21 cellular contexts compared by ENCODE assay signal in the genomic region with DNA sequence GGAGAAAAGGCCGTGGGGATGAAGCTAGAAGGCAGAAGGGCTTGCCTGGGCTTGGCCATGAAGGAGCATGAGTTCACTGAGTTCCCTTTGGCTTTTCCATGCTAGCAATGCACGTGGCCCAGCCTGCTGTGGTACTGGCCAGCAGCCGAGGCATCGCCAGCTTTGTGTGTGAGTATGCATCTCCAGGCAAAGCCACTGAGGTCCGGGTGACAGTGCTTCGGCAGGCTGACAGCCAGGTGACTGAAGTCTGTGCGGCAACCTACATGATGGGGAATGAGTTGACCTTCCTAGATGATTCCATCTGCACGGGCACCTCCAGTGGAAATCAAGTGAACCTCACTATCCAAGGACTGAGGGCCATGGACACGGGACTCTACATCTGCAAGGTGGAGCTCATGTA. TPM values are rescaled to one million over a fixed set of nuclear protein-coding genes. Genes with fewer than 3 reads are reported as not detected.
A peak's percentile ranks its signal among the peaks of the same experiment; 100 is the strongest.
DNase-seq lines count a peak whose midpoint lies in the region; ATAC-seq and TF ChIP-seq lines count a peak whose summit lies in the region.
"Had no signal": no experiment of that assay in that cellular context is flagged by ENCODE, and none has a peak within 500 bp of the region (broad histone marks: within the 10 kb centered on the region; RNA-seq: fewer than 3 reads in every experiment).

No MANE protein-coding gene starts in this region.

- no peak overlapping the region for H2AFZ ChIP-seq in PC-9

- CTCF ChIA-PET in activated CD8-positive, alpha-beta T cell treated with anti-CD3 and anti-CD28 coated beads for 36 hours (lab: Charles Lee): interaction anchor here (1.1 to 4.1 kb wide), 9 partner anchors 9 to 130 kb away, joined by 3 to 25 read pairs (median 7); no protein-coding TSS in a partner anchor
- CTCF ChIA-PET in PC-9 (lab: Charles Lee): no interaction called here

- H3K4me1 ChIP-seq in PC-9 (replicated peaks; ENCODE audit: insufficient read depth): no peaks in the 10 kb centered on the region
- H3K4me1 ChIP-seq: adrenal gland, gastrocnemius medialis had no signal

- H3K9me3 ChIP-seq in PC-9 (ENCODE audit: insufficient read depth, low read depth): no peaks in the 10 kb centered on the region
- H3K9me3 ChIP-seq: adrenal gland, gastrocnemius medialis had no signal

- no peak for ATAC-seq in activated CD8-positive, alpha-beta T cell treated with anti-CD3 and anti-CD28 coated beads for 36 hours
- ATAC-seq in central memory CD8-positive, alpha-beta T cell (replicated peaks; ENCODE audit: extremely low read depth, poor library complexity, severe bottlenecking): no peak
- ATAC-seq in GM19455 (IDR thresholded peaks at IDR 0.05; ENCODE audit: unreplicated experiment): no peak
- ATAC-seq: gastrocnemius medialis, HCT116 had no signal

- H3K27ac ChIP-seq in PC-9: no peak overlapping the region
- H3K27ac ChIP-seq: gastrocnemius medialis, HL-60 had no signal

- H3K27me3 ChIP-seq in PC-9 (ENCODE audit: insufficient read depth, low read depth): 0 out of 2 replicates have a peak, but pooled peaks cover 5% of the 10 kb centered on the region
- H3K27me3 ChIP-seq: adrenal gland, gastrocnemius medialis had no signal

- BruUV-seq in PC-9 (replicated peaks; lab: Mats Ljungman, UMichigan): no TSS peak

- POLR2A ChIA-PET in activated CD8-positive, alpha-beta T cell treated with anti-CD3 and anti-CD28 coated beads for 36 hours (lab: Charles Lee): interaction anchor here (0.7 to 14.2 kb wide), 26 partner anchors 9 to 162 kb away, joined by 3 to 237 read pairs (median 5); partner anchors contain the start of genes CD28 and ICOS
- POLR2A ChIA-PET in PC-9 (lab: Charles Lee; ENCODE audit: unreplicated experiment): no interaction called here

- H3K4me2 ChIP-seq in PC-9: no peak overlapping the region

- no peaks in the 10 kb centered on the region for H3F3A ChIP-seq in PC-9 (ENCODE audit: insufficient read depth, low read depth)

- peaks cover 86% of the 10 kb centered on the region for H3K4me1 Mint-ChIP-seq in activated CD8-positive, alpha-beta T cell treated with anti-CD3 and anti-CD28 coated beads for 36 hours (ENCODE audit: low read depth)
- H3K4me1 Mint-ChIP-seq in central memory CD8-positive, alpha-beta T cell: peaks cover 53% of the 10 kb centered on the region
- H3K4me1 Mint-ChIP-seq: nephron had no signal

- peaks cover 6% of the 10 kb centered on the region for H3K9me3 Mint-ChIP-seq in activated CD8-positive, alpha-beta T cell treated with anti-CD3 and anti-CD28 coated beads for 36 hours
- no peaks in the 10 kb centered on the region for H3K9me3 Mint-ChIP-seq in central memory CD8-positive, alpha-beta T cell
- H3K9me3 Mint-ChIP-seq: memory B cell had no signal

- H3K27ac Mint-ChIP-seq in activated CD8-positive, alpha-beta T cell treated with anti-CD3 and anti-CD28 coated beads for 36 hours: peak overlapping the region; percentile 97
- peak overlapping the region; percentile 86 for H3K27ac Mint-ChIP-seq in central memory CD8-positive, alpha-beta T cell (ENCODE audit: low read depth)
- H3K27ac Mint-ChIP-seq: memory B cell, nephron had no signal

- no peak for TF ChIP-seq CTCF in activated CD8-positive, alpha-beta T cell treated with anti-CD3 and anti-CD28 coated beads for 36 hours (IDR thresholded peaks at IDR 0.05)
- TF ChIP-seq CTCF in PC-9 (conservative IDR thresholded peaks at IDR 0.05): no peak

- no peaks in the 10 kb centered on the region for H3K27me3 Mint-ChIP-seq in activated CD8-positive, alpha-beta T cell treated with anti-CD3 and anti-CD28 coated beads for 36 hours
- no peaks in the 10 kb centered on the region for H3K27me3 Mint-ChIP-seq in central memory CD8-positive, alpha-beta T cell

- intact Hi-C loops in activated CD8-positive, alpha-beta T cell treated with anti-CD3 and anti-CD28 coated beads for 36 hours (cut with micrococcal nuclease): loop anchor here (2.0 kb wide), 1 partner anchor 40 kb away; no protein-coding TSS in a partner anchor
- intact Hi-C loops in PC-9 (cut with micrococcal nuclease; ENCODE audit: unreplicated experiment): no loop called here

- H3K36me3 Mint-ChIP-seq in activated CD8-positive, alpha-beta T cell treated with anti-CD3 and anti-CD28 coated beads for 36 hours (ENCODE audit: low read depth): peaks cover 69% of the 10 kb centered on the region
- H3K36me3 Mint-ChIP-seq in central memory CD8-positive, alpha-beta T cell (ENCODE audit: insufficient read depth): peaks cover 21% of the 10 kb centered on the region
- H3K36me3 Mint-ChIP-seq: memory B cell had no signal

- no peaks in the 10 kb centered on the region for H4K20me1 ChIP-seq in PC-9 (ENCODE audit: insufficient read depth)

- peak overlapping the region; percentile 81 for H3K4me3 Mint-ChIP-seq in activated CD8-positive, alpha-beta T cell treated with anti-CD3 and anti-CD28 coated beads for 36 hours
- H3K4me3 Mint-ChIP-seq in central memory CD8-positive, alpha-beta T cell: peak overlapping the region; percentile 65
- H3K4me3 Mint-ChIP-seq: memory B cell, nephron had no signal

- peak; percentile 38 to 51 for DNase-seq in stimulated activated CD4-positive, alpha-beta T cell treated with anti-CD3 and anti-CD28 coated beads, Interleukin-2, amount 100 ng/mL, for 24 hours
- DNase-seq in stimulated activated CD4-positive, alpha-beta T cell treated with anti-CD3 and anti-CD28 coated beads, Interleukin-4, amount 100 ng/mL, for 4 hours: no peak
- DNase-seq in activated CD8-positive, alpha-beta T cell treated with anti-CD3 and anti-CD28 coated beads for 36 hours: peak; percentile 26
- no peak for DNase-seq in central memory CD8-positive, alpha-beta T cell (ENCODE audit: low spot score in 2 of 2)
- DNase-seq in superior temporal gyrus (ENCODE audit: extremely low spot score) (no peak), PC-9 (no peak)
- DNase-seq: adrenal gland, gastrocnemius medialis, kidney glomerular epithelial cell, NCI-H187 treated with DMSO at 0.1 percent for 48 hours, NCI-H510A, posterior cingulate gyrus, Right ventricle myocardium superior, small intestine had no signal

- H3K9me2 ChIP-seq in PC-9 (ENCODE audit: insufficient read depth): no peaks in the 10 kb centered on the region

- H3K79me2 ChIP-seq in PC-9 (ENCODE audit: low read depth): no peaks in the 10 kb centered on the region

- H3K4me3 ChIP-seq in PC-9: no peak overlapping the region
- H3K4me3 ChIP-seq: adrenal gland, gastrocnemius medialis had no signal

- no peaks in the 10 kb centered on the region for H3K36me3 ChIP-seq in PC-9 (ENCODE audit: low read depth)
- H3K36me3 ChIP-seq: adrenal gland, gastrocnemius medialis had no signal

RNA-seq across cellular contexts. Expression of gene CTLA4, which starts 2.9 kb away (rescaled TPM):
- total RNA-seq in activated CD8-positive, alpha-beta T cell treated with anti-CD3 and anti-CD28 coated beads for 36 hours: 10 to 100 TPM; 28.7 to 30.7 TPM
- not detected in 2 replicates for total RNA-seq in PC-9 (2021)
- total RNA-seq: bronchial epithelial cell, epithelial cell of proximal tubule, gastrocnemius medialis had no signal

Comparison
In these comparisons a context has a peak if more than half of its experiments do, and no peak if none do; other contexts are left out.
1. DNase-seq: peak in stimulated activated CD4-positive, alpha-beta T cell treated with anti-CD3 and anti-CD28 coated beads, Interleukin-2, amount 100 ng/mL, for 24 hours (2 of 2) and activated CD8-positive, alpha-beta T cell treated with anti-CD3 and anti-CD28 coated beads for 36 hours (single experiment); none in stimulated activated CD4-positive, alpha-beta T cell treated with anti-CD3 and anti-CD28 coated beads, Interleukin-4, amount 100 ng/mL, for 4 hours (0 of 2), central memory CD8-positive, alpha-beta T cell (0 of 2), superior temporal gyrus (single experiment) and PC-9 (0 of 2).
2. RNA of gene CTLA4, which starts 2.9 kb away (total RNA-seq): 28.7 to 30.7 TPM in activated CD8-positive, alpha-beta T cell treated with anti-CD3 and anti-CD28 coated beads for 36 hours; not detected in PC-9; every median in the first group is over 10 times any median in the second.